1 cellular context compared by ENCODE assay signal in the genomic region with DNA sequence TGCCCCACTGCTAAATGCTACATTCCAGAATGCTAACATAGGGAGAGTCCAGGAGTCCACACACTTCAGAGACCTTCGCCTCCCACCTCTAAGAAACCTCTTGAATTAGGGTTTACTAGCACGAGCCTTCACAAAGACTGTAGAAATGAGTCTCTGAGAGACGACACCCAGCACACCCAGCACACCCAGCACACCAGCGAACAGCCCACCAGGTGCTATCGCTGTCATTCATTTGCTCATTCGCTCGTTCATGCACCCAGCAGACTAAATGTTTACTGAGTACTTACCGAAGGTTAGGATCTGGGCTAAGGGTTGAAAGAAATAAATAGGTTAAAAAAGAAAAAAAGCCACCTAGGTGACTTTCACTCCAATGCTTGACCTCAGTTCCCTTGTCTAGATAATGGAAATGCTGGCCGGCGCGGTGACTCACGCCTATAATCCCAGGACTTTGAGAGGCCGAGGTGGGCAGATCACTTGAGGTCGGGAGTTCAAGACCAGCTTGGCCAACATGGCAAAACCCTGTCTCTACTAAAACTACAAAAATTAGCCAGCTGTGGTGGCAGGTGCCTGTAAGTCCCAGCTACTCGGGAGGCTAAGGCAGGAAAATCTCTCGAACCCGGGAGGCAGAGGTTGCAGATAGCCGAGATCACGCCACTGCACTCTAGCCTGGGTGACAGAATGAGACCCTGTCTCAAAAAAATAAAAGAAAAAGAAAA.
A peak's percentile ranks its signal among the peaks of the same experiment; 100 is the strongest.
TF ChIP-seq lines count a peak whose summit lies in the region.

No MANE protein-coding gene starts in this region.

TF ChIP-seq in HepG2, 621 proteins besides CTCF, POLR2A, EP300 and RAD21 (continued from another document and continues in another):
- TF ChIP-seq, protein P1, sequence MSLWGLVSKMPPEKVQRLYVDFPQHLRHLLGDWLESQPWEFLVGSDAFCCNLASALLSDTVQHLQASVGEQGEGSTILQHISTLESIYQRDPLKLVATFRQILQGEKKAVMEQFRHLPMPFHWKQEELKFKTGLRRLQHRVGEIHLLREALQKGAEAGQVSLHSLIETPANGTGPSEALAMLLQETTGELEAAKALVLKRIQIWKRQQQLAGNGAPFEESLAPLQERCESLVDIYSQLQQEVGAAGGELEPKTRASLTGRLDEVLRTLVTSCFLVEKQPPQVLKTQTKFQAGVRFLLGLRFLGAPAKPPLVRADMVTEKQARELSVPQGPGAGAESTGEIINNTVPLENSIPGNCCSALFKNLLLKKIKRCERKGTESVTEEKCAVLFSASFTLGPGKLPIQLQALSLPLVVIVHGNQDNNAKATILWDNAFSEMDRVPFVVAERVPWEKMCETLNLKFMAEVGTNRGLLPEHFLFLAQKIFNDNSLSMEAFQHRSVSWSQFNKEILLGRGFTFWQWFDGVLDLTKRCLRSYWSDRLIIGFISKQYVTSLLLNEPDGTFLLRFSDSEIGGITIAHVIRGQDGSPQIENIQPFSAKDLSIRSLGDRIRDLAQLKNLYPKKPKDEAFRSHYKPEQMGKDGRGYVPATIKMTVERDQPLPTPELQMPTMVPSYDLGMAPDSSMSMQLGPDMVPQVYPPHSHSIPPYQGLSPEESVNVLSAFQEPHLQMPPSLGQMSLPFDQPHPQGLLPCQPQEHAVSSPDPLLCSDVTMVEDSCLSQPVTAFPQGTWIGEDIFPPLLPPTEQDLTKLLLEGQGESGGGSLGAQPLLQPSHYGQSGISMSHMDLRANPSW (CRISPR knock-in tag; IDR thresholded peaks at IDR 0.05; ENCODE audit: borderline replicate concordance): peak; percentile 18; the same call in 1 of the 2 replicates
- no peak for TF ChIP-seq KLF12 (CRISPR knock-in tag; IDR thresholded peaks at IDR 0.05; ENCODE audit: borderline replicate concordance)
- TF ChIP-seq GATAD2A (CRISPR knock-in tag; IDR thresholded peaks at IDR 0.05): peak; percentile 34
- TF ChIP-seq ZNF615 (CRISPR knock-in tag; IDR thresholded peaks at IDR 0.05; ENCODE audit: borderline replicate concordance): no peak
- TF ChIP-seq CHD4 (IDR thresholded peaks at IDR 0.05; ENCODE audit: borderline replicate concordance, low read length): peak; percentile 94; the same call in 1 of the 2 replicates
- TF ChIP-seq ZZZ3 (CRISPR knock-in tag; IDR thresholded peaks at IDR 0.05; ENCODE audit: borderline replicate concordance): no peak
- TF ChIP-seq ZNF841 (CRISPR knock-in tag; IDR thresholded peaks at IDR 0.05; ENCODE audit: borderline replicate concordance): no peak
- peak; percentile 54; the same call in 1 of the 2 replicates for TF ChIP-seq HNF4A (CRISPR knock-in tag; IDR thresholded peaks at IDR 0.05)
- no peak for TF ChIP-seq ZNF496 (CRISPR knock-in tag; IDR thresholded peaks at IDR 0.05; ENCODE audit: insufficient replicate concordance)
- TF ChIP-seq, protein P2, sequence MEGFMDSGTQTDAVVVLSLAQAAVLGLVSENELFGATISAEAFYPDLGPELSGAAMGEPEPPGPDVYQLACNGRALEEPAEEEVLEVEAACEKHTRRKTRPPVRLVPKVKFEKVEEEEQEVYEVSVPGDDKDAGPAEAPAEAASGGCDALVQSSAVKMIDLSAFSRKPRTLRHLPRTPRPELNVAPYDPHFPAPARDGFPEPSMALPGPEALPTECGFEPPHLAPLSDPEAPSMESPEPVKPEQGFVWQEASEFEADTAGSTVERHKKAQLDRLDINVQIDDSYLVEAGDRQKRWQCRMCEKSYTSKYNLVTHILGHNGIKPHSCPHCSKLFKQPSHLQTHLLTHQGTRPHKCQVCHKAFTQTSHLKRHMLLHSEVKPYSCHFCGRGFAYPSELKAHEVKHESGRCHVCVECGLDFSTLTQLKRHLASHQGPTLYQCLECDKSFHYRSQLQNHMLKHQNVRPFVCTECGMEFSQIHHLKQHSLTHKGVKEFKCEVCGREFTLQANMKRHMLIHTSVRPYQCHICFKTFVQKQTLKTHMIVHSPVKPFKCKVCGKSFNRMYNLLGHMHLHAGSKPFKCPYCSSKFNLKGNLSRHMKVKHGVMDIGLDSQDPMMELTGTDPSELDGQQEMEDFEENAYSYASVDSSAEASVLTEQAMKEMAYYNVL (CRISPR knock-in tag; IDR thresholded peaks at IDR 0.05; ENCODE audit: borderline replicate concordance): peak; percentile 95
- no peak for TF ChIP-seq NFE2L2 (IDR thresholded peaks at IDR 0.05; ENCODE audit: low read length)
- no peak for TF ChIP-seq ZNF777 (CRISPR knock-in tag; IDR thresholded peaks at IDR 0.05)
- TF ChIP-seq ZNF260 (CRISPR knock-in tag; IDR thresholded peaks at IDR 0.05; ENCODE audit: borderline replicate concordance, low read depth): no peak
- TF ChIP-seq, protein P3, sequence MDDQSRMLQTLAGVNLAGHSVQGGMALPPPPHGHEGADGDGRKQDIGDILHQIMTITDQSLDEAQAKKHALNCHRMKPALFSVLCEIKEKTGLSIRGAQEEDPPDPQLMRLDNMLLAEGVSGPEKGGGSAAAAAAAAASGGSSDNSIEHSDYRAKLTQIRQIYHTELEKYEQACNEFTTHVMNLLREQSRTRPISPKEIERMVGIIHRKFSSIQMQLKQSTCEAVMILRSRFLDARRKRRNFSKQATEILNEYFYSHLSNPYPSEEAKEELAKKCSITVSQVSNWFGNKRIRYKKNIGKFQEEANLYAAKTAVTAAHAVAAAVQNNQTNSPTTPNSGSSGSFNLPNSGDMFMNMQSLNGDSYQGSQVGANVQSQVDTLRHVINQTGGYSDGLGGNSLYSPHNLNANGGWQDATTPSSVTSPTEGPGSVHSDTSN (CRISPR knock-in tag; IDR thresholded peaks at IDR 0.05; ENCODE audit: borderline replicate concordance): no peak
- TF ChIP-seq CEBPB (IDR thresholded peaks at IDR 0.05; ENCODE audit: borderline replicate concordance, low read depth, low read length): no peak
- no peak for TF ChIP-seq HOXA5 (CRISPR knock-in tag; IDR thresholded peaks at IDR 0.05)
- no peak for TF ChIP-seq CREB1 (IDR thresholded peaks at IDR 0.05)
- no peak for TF ChIP-seq CREB1 (CRISPR knock-in tag; IDR thresholded peaks at IDR 0.05)
- peak; percentile 66; the same call in 1 of the 2 replicates for TF ChIP-seq NR2F6 (IDR thresholded peaks at IDR 0.05)
- TF ChIP-seq NR2F6 (CRISPR knock-in tag; IDR thresholded peaks at IDR 0.05): peak; percentile 61
- TF ChIP-seq HNRNPUL1 (IDR thresholded peaks at IDR 0.05; ENCODE audit: low read depth, low read length): no peak
- TF ChIP-seq ZNF234 (CRISPR knock-in tag; conservative IDR thresholded peaks at IDR 0.05): no peak
- TF ChIP-seq IRX3 (CRISPR knock-in tag; IDR thresholded peaks at IDR 0.05; ENCODE audit: borderline replicate concordance, low read depth): no peak
- TF ChIP-seq ZBTB42 (CRISPR knock-in tag; IDR thresholded peaks at IDR 0.05): no peak
- no peak for TF ChIP-seq ZNF510 (CRISPR knock-in tag; IDR thresholded peaks at IDR 0.05; ENCODE audit: low read depth)
- TF ChIP-seq, protein P4, sequence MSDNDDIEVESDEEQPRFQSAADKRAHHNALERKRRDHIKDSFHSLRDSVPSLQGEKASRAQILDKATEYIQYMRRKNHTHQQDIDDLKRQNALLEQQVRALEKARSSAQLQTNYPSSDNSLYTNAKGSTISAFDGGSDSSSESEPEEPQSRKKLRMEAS (IDR thresholded peaks at IDR 0.05): peak; percentile 47
- no peak for TF ChIP-seq ZBTB1 (CRISPR knock-in tag; IDR thresholded peaks at IDR 0.05; ENCODE audit: borderline replicate concordance)
- TF ChIP-seq MBNL3 (CRISPR knock-in tag; conservative IDR thresholded peaks at IDR 0.05): no peak
- no peak for TF ChIP-seq ZNF749 (CRISPR knock-in tag; IDR thresholded peaks at IDR 0.05; ENCODE audit: borderline replicate concordance)
- TF ChIP-seq ZNF782 (CRISPR knock-in tag; IDR thresholded peaks at IDR 0.05; ENCODE audit: borderline replicate concordance): no peak
- no peak for TF ChIP-seq MIER2 (CRISPR knock-in tag; IDR thresholded peaks at IDR 0.05)
- no peak for TF ChIP-seq SSRP1 (CRISPR knock-in tag; IDR thresholded peaks at IDR 0.05)
- no peak for TF ChIP-seq ZNF616 (CRISPR knock-in tag; IDR thresholded peaks at IDR 0.05; ENCODE audit: low read depth)
- TF ChIP-seq NCOA5 (CRISPR knock-in tag; IDR thresholded peaks at IDR 0.05): no peak
- no peak for TF ChIP-seq MED8 (CRISPR knock-in tag; IDR thresholded peaks at IDR 0.05; ENCODE audit: insufficient replicate concordance)
- TF ChIP-seq NKX3-1 (CRISPR knock-in tag; IDR thresholded peaks at IDR 0.05): peak; percentile 24; the same call in 1 of the 2 replicates
- no peak for TF ChIP-seq ZSCAN25 (CRISPR knock-in tag; IDR thresholded peaks at IDR 0.05)
- TF ChIP-seq ZNF33B (CRISPR knock-in tag; IDR thresholded peaks at IDR 0.05): no peak
- TF ChIP-seq MAZ (IDR thresholded peaks at IDR 0.05; ENCODE audit: borderline replicate concordance, low read depth, low read length): no peak
- no peak for TF ChIP-seq MAZ (CRISPR knock-in tag; IDR thresholded peaks at IDR 0.05; ENCODE audit: low read depth)
- TF ChIP-seq NR2F2 (IDR thresholded peaks at IDR 0.05; ENCODE audit: borderline replicate concordance, low read depth): no peak; the same call in 1 of the 2 replicates
- TF ChIP-seq, protein P5, sequence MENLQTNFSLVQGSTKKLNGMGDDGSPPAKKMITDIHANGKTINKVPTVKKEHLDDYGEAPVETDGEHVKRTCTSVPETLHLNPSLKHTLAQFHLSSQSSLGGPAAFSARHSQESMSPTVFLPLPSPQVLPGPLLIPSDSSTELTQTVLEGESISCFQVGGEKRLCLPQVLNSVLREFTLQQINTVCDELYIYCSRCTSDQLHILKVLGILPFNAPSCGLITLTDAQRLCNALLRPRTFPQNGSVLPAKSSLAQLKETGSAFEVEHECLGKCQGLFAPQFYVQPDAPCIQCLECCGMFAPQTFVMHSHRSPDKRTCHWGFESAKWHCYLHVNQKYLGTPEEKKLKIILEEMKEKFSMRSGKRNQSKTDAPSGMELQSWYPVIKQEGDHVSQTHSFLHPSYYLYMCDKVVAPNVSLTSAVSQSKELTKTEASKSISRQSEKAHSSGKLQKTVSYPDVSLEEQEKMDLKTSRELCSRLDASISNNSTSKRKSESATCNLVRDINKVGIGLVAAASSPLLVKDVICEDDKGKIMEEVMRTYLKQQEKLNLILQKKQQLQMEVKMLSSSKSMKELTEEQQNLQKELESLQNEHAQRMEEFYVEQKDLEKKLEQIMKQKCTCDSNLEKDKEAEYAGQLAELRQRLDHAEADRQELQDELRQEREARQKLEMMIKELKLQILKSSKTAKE (CRISPR knock-in tag; IDR thresholded peaks at IDR 0.05; ENCODE audit: borderline replicate concordance): 0 out of 2 replicates have a peak, but pooled peaks have one; percentile 40
- TF ChIP-seq, protein P6, sequence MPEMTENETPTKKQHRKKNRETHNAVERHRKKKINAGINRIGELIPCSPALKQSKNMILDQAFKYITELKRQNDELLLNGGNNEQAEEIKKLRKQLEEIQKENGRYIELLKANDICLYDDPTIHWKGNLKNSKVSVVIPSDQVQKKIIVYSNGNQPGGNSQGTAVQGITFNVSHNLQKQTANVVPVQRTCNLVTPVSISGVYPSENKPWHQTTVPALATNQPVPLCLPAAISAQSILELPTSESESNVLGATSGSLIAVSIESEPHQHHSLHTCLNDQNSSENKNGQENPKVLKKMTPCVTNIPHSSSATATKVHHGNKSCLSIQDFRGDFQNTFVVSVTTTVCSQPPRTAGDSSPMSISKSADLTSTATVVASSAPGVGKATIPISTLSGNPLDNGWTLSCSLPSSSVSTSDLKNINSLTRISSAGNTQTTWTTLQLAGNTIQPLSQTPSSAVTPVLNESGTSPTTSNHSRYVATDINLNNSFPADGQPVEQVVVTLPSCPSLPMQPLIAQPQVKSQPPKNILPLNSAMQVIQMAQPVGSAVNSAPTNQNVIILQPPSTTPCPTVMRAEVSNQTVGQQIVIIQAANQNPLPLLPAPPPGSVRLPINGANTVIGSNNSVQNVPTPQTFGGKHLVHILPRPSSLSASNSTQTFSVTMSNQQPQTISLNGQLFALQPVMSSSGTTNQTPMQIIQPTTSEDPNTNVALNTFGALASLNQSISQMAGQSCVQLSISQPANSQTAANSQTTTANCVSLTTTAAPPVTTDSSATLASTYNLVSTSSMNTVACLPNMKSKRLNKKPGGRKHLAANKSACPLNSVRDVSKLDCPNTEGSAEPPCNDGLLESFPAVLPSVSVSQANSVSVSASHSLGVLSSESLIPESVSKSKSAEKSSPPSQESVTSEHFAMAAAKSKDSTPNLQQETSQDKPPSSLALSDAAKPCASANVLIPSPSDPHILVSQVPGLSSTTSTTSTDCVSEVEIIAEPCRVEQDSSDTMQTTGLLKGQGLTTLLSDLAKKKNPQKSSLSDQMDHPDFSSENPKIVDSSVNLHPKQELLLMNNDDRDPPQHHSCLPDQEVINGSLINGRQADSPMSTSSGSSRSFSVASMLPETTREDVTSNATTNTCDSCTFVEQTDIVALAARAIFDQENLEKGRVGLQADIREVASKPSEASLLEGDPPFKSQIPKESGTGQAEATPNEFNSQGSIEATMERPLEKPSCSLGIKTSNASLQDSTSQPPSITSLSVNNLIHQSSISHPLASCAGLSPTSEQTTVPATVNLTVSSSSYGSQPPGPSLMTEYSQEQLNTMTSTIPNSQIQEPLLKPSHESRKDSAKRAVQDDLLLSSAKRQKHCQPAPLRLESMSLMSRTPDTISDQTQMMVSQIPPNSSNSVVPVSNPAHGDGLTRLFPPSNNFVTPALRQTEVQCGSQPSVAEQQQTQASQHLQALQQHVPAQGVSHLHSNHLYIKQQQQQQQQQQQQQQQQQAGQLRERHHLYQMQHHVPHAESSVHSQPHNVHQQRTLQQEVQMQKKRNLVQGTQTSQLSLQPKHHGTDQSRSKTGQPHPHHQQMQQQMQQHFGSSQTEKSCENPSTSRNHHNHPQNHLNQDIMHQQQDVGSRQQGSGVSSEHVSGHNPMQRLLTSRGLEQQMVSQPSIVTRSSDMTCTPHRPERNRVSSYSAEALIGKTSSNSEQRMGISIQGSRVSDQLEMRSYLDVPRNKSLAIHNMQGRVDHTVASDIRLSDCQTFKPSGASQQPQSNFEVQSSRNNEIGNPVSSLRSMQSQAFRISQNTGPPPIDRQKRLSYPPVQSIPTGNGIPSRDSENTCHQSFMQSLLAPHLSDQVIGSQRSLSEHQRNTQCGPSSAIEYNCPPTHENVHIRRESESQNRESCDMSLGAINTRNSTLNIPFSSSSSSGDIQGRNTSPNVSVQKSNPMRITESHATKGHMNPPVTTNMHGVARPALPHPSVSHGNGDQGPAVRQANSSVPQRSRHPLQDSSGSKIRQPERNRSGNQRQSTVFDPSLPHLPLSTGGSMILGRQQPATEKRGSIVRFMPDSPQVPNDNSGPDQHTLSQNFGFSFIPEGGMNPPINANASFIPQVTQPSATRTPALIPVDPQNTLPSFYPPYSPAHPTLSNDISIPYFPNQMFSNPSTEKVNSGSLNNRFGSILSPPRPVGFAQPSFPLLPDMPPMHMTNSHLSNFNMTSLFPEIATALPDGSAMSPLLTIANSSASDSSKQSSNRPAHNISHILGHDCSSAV (CRISPR knock-in tag; IDR thresholded peaks at IDR 0.05; ENCODE audit: borderline replicate concordance): no peak
- TF ChIP-seq, protein P7, sequence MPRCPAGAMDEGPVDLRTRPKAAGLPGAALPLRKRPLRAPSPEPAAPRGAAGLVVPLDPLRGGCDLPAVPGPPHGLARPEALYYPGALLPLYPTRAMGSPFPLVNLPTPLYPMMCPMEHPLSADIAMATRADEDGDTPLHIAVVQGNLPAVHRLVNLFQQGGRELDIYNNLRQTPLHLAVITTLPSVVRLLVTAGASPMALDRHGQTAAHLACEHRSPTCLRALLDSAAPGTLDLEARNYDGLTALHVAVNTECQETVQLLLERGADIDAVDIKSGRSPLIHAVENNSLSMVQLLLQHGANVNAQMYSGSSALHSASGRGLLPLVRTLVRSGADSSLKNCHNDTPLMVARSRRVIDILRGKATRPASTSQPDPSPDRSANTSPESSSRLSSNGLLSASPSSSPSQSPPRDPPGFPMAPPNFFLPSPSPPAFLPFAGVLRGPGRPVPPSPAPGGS (CRISPR knock-in tag; IDR thresholded peaks at IDR 0.05): no peak
- TF ChIP-seq ZNF451 (CRISPR knock-in tag; IDR thresholded peaks at IDR 0.05): no peak
- no peak for TF ChIP-seq ZNF850 (CRISPR knock-in tag; conservative IDR thresholded peaks at IDR 0.05)
